In the genomic region with DNA sequence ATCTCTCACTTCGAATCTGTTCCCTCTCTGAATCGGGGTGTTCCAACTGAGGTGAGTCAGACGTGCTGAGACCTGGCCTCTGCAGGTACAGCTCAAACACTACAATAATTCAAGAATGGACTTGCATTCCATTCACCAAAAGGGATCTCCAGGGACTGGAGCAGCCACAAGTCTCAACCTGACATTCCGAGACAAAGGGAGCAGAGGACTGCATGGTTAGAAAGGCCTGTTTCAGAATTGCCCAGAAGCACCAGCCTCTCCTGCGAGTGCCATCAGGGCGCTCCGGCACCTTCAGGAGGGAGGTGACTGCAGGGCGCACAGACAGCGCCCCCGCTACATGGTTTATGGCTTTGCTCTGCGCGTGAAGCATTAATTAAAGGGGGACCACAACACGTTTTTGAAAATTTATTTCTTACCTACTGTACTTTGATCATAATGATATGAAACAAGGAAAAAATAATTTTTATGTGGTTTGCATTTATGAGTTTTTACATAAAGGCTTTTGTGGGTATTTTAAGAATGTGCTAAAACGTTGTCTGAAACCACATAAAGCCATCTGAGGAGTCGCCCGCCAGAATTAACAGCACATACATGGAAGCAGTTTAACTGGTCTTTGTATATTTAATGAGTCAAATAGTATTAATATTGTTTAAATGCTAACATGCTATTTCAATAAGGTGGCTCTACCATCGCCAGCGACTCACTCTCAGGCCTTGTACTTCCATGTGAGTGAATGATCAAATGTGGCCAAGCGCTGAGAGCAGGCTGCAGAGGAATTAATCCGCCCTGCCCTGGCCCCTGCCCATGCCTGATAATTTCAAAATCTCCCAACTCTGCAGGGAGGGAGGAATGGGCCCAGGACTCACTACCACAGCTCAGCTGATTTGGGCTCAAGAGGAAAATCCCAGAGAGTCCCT, we compare ENCODE assay signal across 11 cellular contexts. TPM values are rescaled to one million over a fixed set of nuclear protein-coding genes. Genes with fewer than 3 reads are reported as not detected.
DNase-seq lines count a peak whose midpoint lies in the region; ATAC-seq and TF ChIP-seq lines count a peak whose summit lies in the region.
"Had no signal": no experiment of that assay in that cellular context is flagged by ENCODE, and none has a peak within 500 bp of the region (broad histone marks: within the 10 kb centered on the region; RNA-seq: fewer than 3 reads in every experiment).

No MANE protein-coding gene starts in this region.

- ATAC-seq in natural killer cell, result no peak
- ATAC-seq in natural killer cell treated with Interleukin-12 subunit alpha and Interleukin-12 subunit beta and Interleukin-15 and Interleukin-18, amount 100 ng/mL, for 72 hours, result no peak
- peak; percentile 41 for ATAC-seq in T-helper 17 cell
- no peak for ATAC-seq in GM18909 (IDR thresholded peaks at IDR 0.05; ENCODE audit: poor library complexity, unreplicated experiment)
- no peak for ATAC-seq in GM19351 (IDR thresholded peaks at IDR 0.05; ENCODE audit: unreplicated experiment)
- ATAC-seq: HepG2 had no signal

- H3K36me3 Mint-ChIP-seq in natural killer cell (no peaks in the 10 kb centered on the region), T-helper 17 cell (ENCODE audit: low read depth) (peaks cover 3% of the 10 kb centered on the region)
- no peaks in the 10 kb centered on the region for H3K36me3 Mint-ChIP-seq in natural killer cell treated with Interleukin-12 subunit alpha and Interleukin-12 subunit beta and Interleukin-15 and Interleukin-18, amount 100 ng/mL, for 72 hours

- intact Hi-C loops in natural killer cell (cut with micrococcal nuclease) (no loop called here), vagina (cut with DNase I) (no loop called here)

- H3K27ac ChIP-seq in vagina, result peak overlapping the region; percentile 75

- DNase-seq in natural killer cell (no peak), T-helper 17 cell (no peak), foreskin fibroblast (peak; percentile 37 to 70), vagina (ENCODE audit: extremely low spot score in 2 of 2) (no peak), dermis blood vessel endothelial cell (no peak)
- DNase-seq in natural killer cell treated with Interleukin-12 subunit alpha and Interleukin-12 subunit beta and Interleukin-15 and Interleukin-18, amount 100 ng/mL, for 72 hours (ENCODE audit: low spot score), result no peak
- DNase-seq: anterior cingulate cortex, NCI-H2107 had no signal

- peak overlapping the region; percentile 41 to 69 for H3K27ac Mint-ChIP-seq in natural killer cell
- peak overlapping the region in 1 of 2 donors; percentile 30 for H3K27ac Mint-ChIP-seq in natural killer cell treated with Interleukin-12 subunit alpha and Interleukin-12 subunit beta and Interleukin-15 and Interleukin-18, amount 100 ng/mL, for 72 hours
- H3K27ac Mint-ChIP-seq in T-helper 17 cell, result no peak overlapping the region

- no peaks in the 10 kb centered on the region for H3K27me3 Mint-ChIP-seq in natural killer cell (ENCODE audit: low read depth in 2 of 2)
- H3K27me3 Mint-ChIP-seq in natural killer cell treated with Interleukin-12 subunit alpha and Interleukin-12 subunit beta and Interleukin-15 and Interleukin-18, amount 100 ng/mL, for 72 hours, result no peaks in the 10 kb centered on the region
- H3K27me3 Mint-ChIP-seq in T-helper 17 cell, result no peaks in the 10 kb centered on the region

- H3K4me1 Mint-ChIP-seq in natural killer cell (peaks cover 52 to 56% of the 10 kb centered on the region in 2 donors), T-helper 17 cell (peaks cover 24% of the 10 kb centered on the region)
- peaks cover 11 to 40% of the 10 kb centered on the region in 2 donors for H3K4me1 Mint-ChIP-seq in natural killer cell treated with Interleukin-12 subunit alpha and Interleukin-12 subunit beta and Interleukin-15 and Interleukin-18, amount 100 ng/mL, for 72 hours (ENCODE audit: low read depth in 2 of 2)

- H3K36me3 ChIP-seq in vagina, result peaks cover 0 to under 1% of the 10 kb centered on the region in 2 donors

- no peaks in the 10 kb centered on the region for H3K9me3 Mint-ChIP-seq in natural killer cell
- no peaks in the 10 kb centered on the region for H3K9me3 Mint-ChIP-seq in natural killer cell treated with Interleukin-12 subunit alpha and Interleukin-12 subunit beta and Interleukin-15 and Interleukin-18, amount 100 ng/mL, for 72 hours

- H3K4me3 Mint-ChIP-seq in natural killer cell, result no peak overlapping the region
- H3K4me3 Mint-ChIP-seq in natural killer cell treated with Interleukin-12 subunit alpha and Interleukin-12 subunit beta and Interleukin-15 and Interleukin-18, amount 100 ng/mL, for 72 hours, result no peak overlapping the region
- peak overlapping the region; percentile 45 for H3K4me3 Mint-ChIP-seq in T-helper 17 cell

- TF ChIP-seq CTCF in natural killer cell (IDR thresholded peaks at IDR 0.05) (no peak), foreskin fibroblast (IDR thresholded peaks at IDR 0.05; ENCODE audit: low read depth, low read length) (no peak), vagina (IDR thresholded peaks at IDR 0.05) (no peak)

- H3K4me1 ChIP-seq in vagina, result peaks cover 83% of the 10 kb centered on the region

- no peak overlapping the region for H3K4me3 ChIP-seq in foreskin fibroblast (ENCODE audit: low read depth in 1 of 2, low read length in 2 of 2)
- no peak overlapping the region for H3K4me3 ChIP-seq in vagina

- H3K27me3 ChIP-seq in vagina, result no peaks in the 10 kb centered on the region

- no peak for TF ChIP-seq POLR2A in vagina (IDR thresholded peaks at IDR 0.05)

- H3K9me3 ChIP-seq in T-helper 17 cell (ENCODE audit: control insufficient read depth, low read length, poor library complexity, severe bottlenecking), result no peaks in the 10 kb centered on the region
- H3K9me3 ChIP-seq in vagina, result no peaks in the 10 kb centered on the region

RNA-seq across cellular contexts. Expression of a gene that starts 49.4 kb away (rescaled TPM):
- total RNA-seq in natural killer cell (1 to 10 TPM; 5.8 to 8.5 (median 7.6) TPM), T-helper 17 cell (1 to 10 TPM; 3.3 to 3.9 TPM), vagina (21.4 TPM), dermis blood vessel endothelial cell (16.0 and 17.7 TPM in 2 replicates)
- total RNA-seq in natural killer cell treated with Interleukin-12 subunit alpha and Interleukin-12 subunit beta and Interleukin-15 and Interleukin-18, amount 100 ng/mL, for 72 hours, result 10 to 100 TPM; 10.0 to 14.9 TPM

RNA-seq across cellular contexts. Expression of a gene that starts 49.5 kb away (rescaled TPM):
- 10 to 100 TPM; 25.5 to 31.9 (median 28.9) TPM for total RNA-seq in natural killer cell
- 10 to 100 TPM; 29.6 to 37.7 TPM for total RNA-seq in natural killer cell treated with Interleukin-12 subunit alpha and Interleukin-12 subunit beta and Interleukin-15 and Interleukin-18, amount 100 ng/mL, for 72 hours
- 10 to 100 TPM; 17.3 to 21.9 TPM for total RNA-seq in T-helper 17 cell
- total RNA-seq in vagina, result 63.8 TPM
- 64.5 and 72.9 TPM in 2 replicates for total RNA-seq in dermis blood vessel endothelial cell

Comparison
In these comparisons a context has a peak if more than half of its experiments do, and no peak if none do; other contexts are left out.
1. DNase-seq: peak in foreskin fibroblast (2 of 2); none in natural killer cell (single experiment), natural killer cell treated with Interleukin-12 subunit alpha and Interleukin-12 subunit beta and Interleukin-15 and Interleukin-18, amount 100 ng/mL, for 72 hours (single experiment), T-helper 17 cell (0 of 3), vagina (0 of 2) and dermis blood vessel endothelial cell (single experiment).